In the genomic region with DNA sequence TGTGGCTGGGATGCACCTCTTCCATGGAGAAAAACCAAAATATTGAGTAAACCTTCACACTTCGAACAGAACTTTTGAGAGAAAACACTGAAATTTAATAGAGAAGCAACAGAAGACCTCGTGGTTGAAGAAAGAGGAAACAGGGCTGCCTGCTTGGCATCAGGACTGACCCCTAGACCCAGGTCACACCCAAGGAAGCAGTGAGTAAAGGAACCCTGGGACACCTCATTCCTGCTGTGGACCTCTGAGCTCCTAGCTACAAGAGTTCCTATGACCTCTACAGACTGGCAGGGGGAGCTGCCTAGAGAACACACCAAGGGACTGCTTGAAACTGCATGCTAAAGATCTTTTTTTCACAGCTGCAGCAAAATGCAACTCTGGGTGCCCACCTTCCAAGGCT, we compare ENCODE assay signal across 1 cellular context.
TF ChIP-seq lines count a peak whose summit lies in the region.

No MANE protein-coding gene starts in this region.

TF ChIP-seq in GM23338, 12 proteins besides CTCF, POLR2A, EP300 and RAD21 (continued from another document):
- TF ChIP-seq, protein P1, sequence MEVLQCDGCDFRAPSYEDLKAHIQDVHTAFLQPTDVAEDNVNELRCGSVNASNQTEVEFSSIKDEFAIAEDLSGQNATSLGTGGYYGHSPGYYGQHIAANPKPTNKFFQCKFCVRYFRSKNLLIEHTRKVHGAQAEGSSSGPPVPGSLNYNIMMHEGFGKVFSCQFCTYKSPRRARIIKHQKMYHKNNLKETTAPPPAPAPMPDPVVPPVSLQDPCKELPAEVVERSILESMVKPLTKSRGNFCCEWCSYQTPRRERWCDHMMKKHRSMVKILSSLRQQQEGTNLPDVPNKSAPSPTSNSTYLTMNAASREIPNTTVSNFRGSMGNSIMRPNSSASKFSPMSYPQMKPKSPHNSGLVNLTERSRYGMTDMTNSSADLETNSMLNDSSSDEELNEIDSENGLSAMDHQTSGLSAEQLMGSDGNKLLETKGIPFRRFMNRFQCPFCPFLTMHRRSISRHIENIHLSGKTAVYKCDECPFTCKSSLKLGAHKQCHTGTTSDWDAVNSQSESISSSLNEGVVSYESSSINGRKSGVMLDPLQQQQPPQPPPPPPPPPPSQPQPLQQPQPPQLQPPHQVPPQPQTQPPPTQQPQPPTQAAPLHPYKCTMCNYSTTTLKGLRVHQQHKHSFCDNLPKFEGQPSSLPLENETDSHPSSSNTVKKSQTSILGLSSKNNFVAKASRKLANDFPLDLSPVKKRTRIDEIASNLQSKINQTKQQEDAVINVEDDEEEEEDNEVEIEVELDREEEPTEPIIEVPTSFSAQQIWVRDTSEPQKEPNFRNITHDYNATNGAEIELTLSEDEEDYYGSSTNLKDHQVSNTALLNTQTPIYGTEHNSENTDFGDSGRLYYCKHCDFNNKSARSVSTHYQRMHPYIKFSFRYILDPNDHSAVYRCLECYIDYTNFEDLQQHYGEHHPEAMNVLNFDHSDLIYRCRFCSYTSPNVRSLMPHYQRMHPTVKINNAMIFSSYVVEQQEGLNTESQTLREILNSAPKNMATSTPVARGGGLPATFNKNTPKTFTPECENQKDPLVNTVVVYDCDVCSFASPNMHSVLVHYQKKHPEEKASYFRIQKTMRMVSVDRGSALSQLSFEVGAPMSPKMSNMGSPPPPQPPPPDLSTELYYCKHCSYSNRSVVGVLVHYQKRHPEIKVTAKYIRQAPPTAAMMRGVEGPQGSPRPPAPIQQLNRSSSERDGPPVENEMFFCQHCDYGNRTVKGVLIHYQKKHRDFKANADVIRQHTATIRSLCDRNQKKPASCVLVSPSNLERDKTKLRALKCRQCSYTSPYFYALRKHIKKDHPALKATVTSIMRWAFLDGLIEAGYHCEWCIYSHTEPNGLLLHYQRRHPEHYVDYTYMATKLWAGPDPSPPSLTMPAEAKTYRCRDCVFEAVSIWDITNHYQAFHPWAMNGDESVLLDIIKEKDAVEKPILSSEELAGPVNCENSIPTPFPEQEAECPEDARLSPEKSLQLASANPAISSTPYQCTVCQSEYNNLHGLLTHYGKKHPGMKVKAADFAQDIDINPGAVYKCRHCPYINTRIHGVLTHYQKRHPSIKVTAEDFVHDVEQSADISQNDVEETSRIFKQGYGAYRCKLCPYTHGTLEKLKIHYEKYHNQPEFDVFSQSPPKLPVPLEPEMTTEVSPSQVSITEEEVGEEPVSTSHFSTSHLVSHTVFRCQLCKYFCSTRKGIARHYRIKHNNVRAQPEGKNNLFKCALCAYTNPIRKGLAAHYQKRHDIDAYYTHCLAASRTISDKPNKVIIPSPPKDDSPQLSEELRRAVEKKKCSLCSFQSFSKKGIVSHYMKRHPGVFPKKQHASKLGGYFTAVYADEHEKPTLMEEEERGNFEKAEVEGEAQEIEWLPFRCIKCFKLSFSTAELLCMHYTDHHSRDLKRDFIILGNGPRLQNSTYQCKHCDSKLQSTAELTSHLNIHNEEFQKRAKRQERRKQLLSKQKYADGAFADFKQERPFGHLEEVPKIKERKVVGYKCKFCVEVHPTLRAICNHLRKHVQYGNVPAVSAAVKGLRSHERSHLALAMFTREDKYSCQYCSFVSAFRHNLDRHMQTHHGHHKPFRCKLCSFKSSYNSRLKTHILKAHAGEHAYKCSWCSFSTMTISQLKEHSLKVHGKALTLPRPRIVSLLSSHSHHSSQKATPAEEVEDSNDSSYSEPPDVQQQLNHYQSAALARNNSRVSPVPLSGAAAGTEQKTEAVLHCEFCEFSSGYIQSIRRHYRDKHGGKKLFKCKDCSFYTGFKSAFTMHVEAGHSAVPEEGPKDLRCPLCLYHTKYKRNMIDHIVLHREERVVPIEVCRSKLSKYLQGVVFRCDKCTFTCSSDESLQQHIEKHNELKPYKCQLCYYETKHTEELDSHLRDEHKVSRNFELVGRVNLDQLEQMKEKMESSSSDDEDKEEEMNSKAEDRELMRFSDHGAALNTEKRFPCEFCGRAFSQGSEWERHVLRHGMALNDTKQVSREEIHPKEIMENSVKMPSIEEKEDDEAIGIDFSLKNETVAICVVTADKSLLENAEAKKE (CRISPR knock-in tag; IDR thresholded peaks at IDR 0.05), result no peak
